Comparison of ENCODE assay signal across 25 cellular contexts in the genomic region with DNA sequence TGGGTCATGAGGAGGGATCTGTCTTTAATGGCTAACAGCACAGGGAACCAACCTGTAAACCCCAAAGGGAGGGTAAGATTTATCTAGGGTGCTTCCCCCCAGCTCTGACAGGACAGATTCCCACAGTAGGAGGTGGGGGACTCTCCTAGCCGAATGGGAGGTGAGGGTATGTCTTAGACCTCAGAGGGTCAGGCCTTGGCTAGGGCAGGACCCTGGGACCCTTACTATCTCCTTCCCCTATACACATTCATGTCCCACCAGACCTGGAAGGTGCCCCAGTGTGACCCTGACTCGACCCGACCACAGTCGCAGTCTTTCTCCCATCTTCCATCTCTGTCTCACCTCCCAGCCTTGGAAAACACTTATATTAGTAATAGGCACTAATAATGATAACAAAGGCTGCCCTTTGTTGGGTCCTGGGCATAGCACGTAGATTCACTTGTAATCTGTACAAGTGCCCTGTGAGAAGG. TPM values are rescaled to one million over a fixed set of nuclear protein-coding genes. Genes with fewer than 3 reads are reported as not detected.
A peak's percentile ranks its signal among the peaks of the same experiment; 100 is the strongest.
DNase-seq lines count a peak whose midpoint lies in the region; ATAC-seq, FAIRE-seq and TF ChIP-seq lines count a peak whose summit lies in the region.
"Had no signal": no experiment of that assay in that cellular context is flagged by ENCODE, and none has a peak within 500 bp of the region (broad histone marks: within the 10 kb centered on the region; RNA-seq: fewer than 3 reads in every experiment).

No MANE protein-coding gene starts in this region.

- no peaks in the 10 kb centered on the region for H4K20me1 ChIP-seq in IMR-90 (ENCODE audit: insufficient read depth, low read length)

- H3K4me3 ChIP-seq in IMR-90 (ENCODE audit: insufficient read depth, low read depth, low read length) (no peak overlapping the region), colonic mucosa (no peak overlapping the region), stomach (no peak overlapping the region)
- H3K4me3 ChIP-seq: coronary artery, GM23338, SJSA1 had no signal

- H2BK20ac ChIP-seq in IMR-90 (ENCODE audit: low read depth, low read length) = no peak overlapping the region

- TF ChIP-seq EP300 in stomach (IDR thresholded peaks at IDR 0.05) = no peak

- no peak overlapping the region for H3K9ac ChIP-seq in IMR-90 (ENCODE audit: low read depth, low read length)
- H3K9ac ChIP-seq in colonic mucosa (ENCODE audit: low read depth in 2 of 2, low read length in 2 of 2) = peak overlapping the region in 1 of 2 donors; percentile 90

- no peak overlapping the region for H3K56ac ChIP-seq in IMR-90 (ENCODE audit: extremely low read depth, insufficient read depth, low read length)

- H3K23ac ChIP-seq in IMR-90 (ENCODE audit: low read depth, low read length) = 0 out of 2 replicates have a peak overlapping the region, but pooled peaks have one; percentile 0

- no peak overlapping the region for H2BK15ac ChIP-seq in IMR-90 (ENCODE audit: low read depth, low read length)

- no peak overlapping the region; the same call in 1 of the 2 replicates for H3K4me2 ChIP-seq in IMR-90 (ENCODE audit: low read depth, low read length)
- H3K4me2 ChIP-seq: GM23338 had no signal

- no peak overlapping the region; the same call in 1 of the 2 replicates for H4K91ac ChIP-seq in IMR-90 (ENCODE audit: insufficient read depth, low read depth, low read length)

- in situ Hi-C loops in IMR-90 (cut with MboI; ENCODE audit: low sequenced_read_pairs) = no loop called here

- CTCF ChIA-PET in IMR-90 (lab: Yijun Ruan, JAX) = interaction anchor here (1.1 to 1.2 kb wide), 2 partner anchors 13 to 18 kb away, joined by 3 read pairs; no protein-coding TSS in a partner anchor

- no peak overlapping the region for H2AFZ ChIP-seq in IMR-90 (replicated peaks; ENCODE audit: low read length, poor library complexity)

- H3K4me3 Mint-ChIP-seq in nephron = no peak overlapping the region
- H3K4me3 Mint-ChIP-seq: CD8-positive, alpha-beta T cell; GM23338 had no signal

- 0 out of 2 replicates have a peak, but pooled peaks cover 2% of the 10 kb centered on the region for H3K9me1 ChIP-seq in IMR-90 (ENCODE audit: insufficient read depth, low read length)

- H2AK9ac ChIP-seq in IMR-90 (replicated peaks; ENCODE audit: low read depth, low read length, poor library complexity) = no peak overlapping the region

- TF ChIP-seq POLR2A in IMR-90 (IDR thresholded peaks at IDR 0.05; ENCODE audit: low read depth, low read length) (no peak), stomach (IDR thresholded peaks at IDR 0.05) (no peak)

- no peak overlapping the region for H4K8ac ChIP-seq in IMR-90 (ENCODE audit: low read depth in 2 of 2, low read length in 2 of 2)

- POLR2A ChIA-PET in IMR-90 (lab: Charles Lee; ENCODE audit: unreplicated experiment) = no interaction called here

- no peaks in the 10 kb centered on the region for H3K9me3 Mint-ChIP-seq in nephron
- H3K9me3 Mint-ChIP-seq: CD8-positive, alpha-beta T cell; GM23338 had no signal

- TF ChIP-seq RAD21 in IMR-90 (IDR thresholded peaks at IDR 0.05; ENCODE audit: low read length) = no peak

- H3K27ac Mint-ChIP-seq in nephron = peak overlapping the region in 2 of 3 experiments; percentile 38 to 76
- H3K27ac Mint-ChIP-seq: CD8-positive, alpha-beta T cell; GM23338 had no signal

- no peak overlapping the region for H2BK5ac ChIP-seq in IMR-90 (ENCODE audit: low read depth, low read length, poor library complexity, severe bottlenecking)

- no peaks in the 10 kb centered on the region for H3K36me3 Mint-ChIP-seq in nephron (ENCODE audit: low read depth)
- H3K36me3 Mint-ChIP-seq: CD8-positive, alpha-beta T cell had no signal

- ATAC-seq in IMR-90 (ENCODE audit: low read depth) = no peak
- ATAC-seq: CD8-positive, alpha-beta T cell had no signal

- H3K4ac ChIP-seq in IMR-90 (ENCODE audit: low read depth, low read length) = 0 out of 2 replicates have a peak overlapping the region, but pooled peaks have one; percentile 4

- peaks cover 15% of the 10 kb centered on the region for H3K27me3 Mint-ChIP-seq in nephron (ENCODE audit: low read depth)

- TF ChIP-seq CTCF in IMR-90 (conservative IDR thresholded peaks at IDR 0.05; ENCODE audit: low read depth, low read length) (no peak), colonic mucosa (IDR thresholded peaks at IDR 0.05) (no peak), nephron (IDR thresholded peaks at IDR 0.05; ENCODE audit: unreplicated experiment in 3 of 3) (no peak), stomach (IDR thresholded peaks at IDR 0.05) (no peak)

- no TSS peak for BruUV-seq in IMR-90 (replicated peaks; lab: Mats Ljungman, UMichigan)

- FAIRE-seq in frontal cortex (lab: Jason Lieb, UNC) = no peak
- FAIRE-seq: bronchial epithelial cell, RCC 7860, TTC549 had no signal

- no peak overlapping the region; the same call in 1 of the 2 replicates for H2AK5ac ChIP-seq in IMR-90 (ENCODE audit: low read depth, low read length)

- H3K27me3 ChIP-seq in IMR-90 (ENCODE audit: control insufficient read depth, insufficient read depth, low read length) = 0 out of 2 replicates have a peak, but pooled peaks cover 2% of the 10 kb centered on the region
- H3K27me3 ChIP-seq in colonic mucosa = no peaks in the 10 kb centered on the region
- H3K27me3 ChIP-seq in stomach = no peaks in the 10 kb centered on the region
- H3K27me3 ChIP-seq: SJSA1 had no signal

- intact Hi-C loops in IMR-90 (cut with micrococcal nuclease) (no loop called here), colonic mucosa (cut with DNase I) (no loop called here), stomach (cut with DNase I; ENCODE audit: low total_unique reads) (no loop called here), head of caudate nucleus (cut with DNase I) (no loop called here)

- no peak overlapping the region for H2BK120ac ChIP-seq in IMR-90 (ENCODE audit: low read depth, low read length)

- H3K36me3 ChIP-seq in IMR-90 (ENCODE audit: control insufficient read depth, insufficient read depth, low read length) = no peaks in the 10 kb centered on the region
- H3K36me3 ChIP-seq in colonic mucosa = no peaks in the 10 kb centered on the region
- H3K36me3 ChIP-seq in stomach = no peaks in the 10 kb centered on the region
- H3K36me3 ChIP-seq: SJSA1 had no signal

- peak overlapping the region; percentile 4; the same call in 1 of the 2 replicates for H3K18ac ChIP-seq in IMR-90 (ENCODE audit: low read depth, low read length)

- peaks cover 18% of the 10 kb centered on the region for H3K4me1 Mint-ChIP-seq in nephron

- peaks cover 26% of the 10 kb centered on the region for H3K4me1 ChIP-seq in IMR-90 (ENCODE audit: control insufficient read depth, insufficient read depth, low read length)
- H3K4me1 ChIP-seq in colonic mucosa = peaks cover 29% of the 10 kb centered on the region
- peaks cover 48 to 68% (median 59%) of the 10 kb centered on the region in 4 donors for H3K4me1 ChIP-seq in stomach

- WGBS in IMR-90 (ENCODE audit: extremely low coverage in 2 of 2, insufficient read length in 1 of 2), 2 experiments = no CpG with 5 or more reads among the region's 5 CpGs
- 73 to 89% (median 77%) methylated on average over 4 to 5 of the region's 5 CpGs for WGBS in stomach, 5 donors

- no peak overlapping the region for H4K5ac ChIP-seq in IMR-90 (ENCODE audit: low read depth, low read length)

- H3K9me3 ChIP-seq in IMR-90 (ENCODE audit: control insufficient read depth, insufficient read depth, low read length) (no peaks in the 10 kb centered on the region), colonic mucosa (no peaks in the 10 kb centered on the region), stomach (no peaks in the 10 kb centered on the region)
- H3K9me3 ChIP-seq: SJSA1 had no signal

- DNase-seq in IMR-90 = no peak
- DNase-seq in colonic mucosa = no peak
- DNase-seq in stomach = no peak
- no peak for DNase-seq in head of caudate nucleus
- no peak for DNase-seq in dedifferentiated amniotic fluid mesenchymal stem cell (ENCODE audit: extremely low spot score)
- no peak for DNase-seq in frontal cortex (ENCODE audit: low spot score in 2 of 2)
- DNase-seq in hepatic stellate cell (ENCODE audit: low spot score) = no peak
- DNase-seq: activated CD4-positive, alpha-beta T cell treated with anti-CD3 and anti-CD28 coated beads for 1 hour; activated gamma-delta T cell treated with Interleukin-2 at 50 U/mL for 16 hours; activated T-cell treated with anti-CD3 and anti-CD28 coated beads, Interleukin-2, amount 50 U/mL, for 1 hour; CD8-positive, alpha-beta T cell; DMS79; Karpas-422; NCI-H1694; NCI-H524 treated with DMSO at 0.1 percent for 48 hours; stimulated activated CD4-positive, alpha-beta T cell treated with anti-CD3 and anti-CD28 coated beads, Interleukin-12 subunit alpha, Interleukin-12 subunit beta, amount 100 ng/mL, for 4 hours; stimulated activated CD4-positive, alpha-beta T cell treated with anti-CD3 and anti-CD28 coated beads, Interleukin-4, amount 100 ng/mL, for 4 hours; stimulated activated naive CD4-positive, alpha-beta T cell treated with Interleukin-2 at 50 U/mL for 16 hours had no signal

- H3K14ac ChIP-seq in IMR-90 (replicated peaks; ENCODE audit: low read depth, low read length) = no peak overlapping the region

- H3K27ac ChIP-seq in IMR-90 (ENCODE audit: insufficient read depth, low read length) (no peak overlapping the region), colonic mucosa (peak overlapping the region; percentile 60), stomach (peak overlapping the region; percentile 22 to 84 (median 73))
- H3K27ac ChIP-seq: coronary artery, SJSA1 had no signal

- dilution Hi-C loops in IMR-90 (cut with HindIII; ENCODE audit: low sequenced_read_pairs, unreplicated experiment) = no loop called here

- H3K79me1 ChIP-seq in IMR-90 (ENCODE audit: low read depth in 1 of 2, low read length in 2 of 2) = no peaks in the 10 kb centered on the region

TF ChIP-seq in IMR-90, 13 proteins besides CTCF, POLR2A, EP300 and RAD21:
- TF ChIP-seq RCOR1 (IDR thresholded peaks at IDR 0.05; ENCODE audit: insufficient replicate concordance, low read length) = no peak
- no peak for TF ChIP-seq BHLHE40 (IDR thresholded peaks at IDR 0.05; ENCODE audit: low read depth, low read length)
- TF ChIP-seq MAFK (IDR thresholded peaks at IDR 0.05; ENCODE audit: low read depth, low read length) = no peak
- TF ChIP-seq MXI1 (IDR thresholded peaks at IDR 0.05; ENCODE audit: borderline replicate concordance, low read depth, low read length) = no peak
- TF ChIP-seq FOS (IDR thresholded peaks at IDR 0.05; ENCODE audit: low read depth, low read length) = no peak
- no peak for TF ChIP-seq RFX5 (IDR thresholded peaks at IDR 0.05; ENCODE audit: low read depth, low read length)
- TF ChIP-seq NFE2L2 (IDR thresholded peaks at IDR 0.05; ENCODE audit: low read depth, low read length) = no peak

RNA-seq across cellular contexts. Expression of a gene that starts 36.8 kb away (rescaled TPM):
- total RNA-seq in IMR-90 (2012; rRNA removed) = 156 and 190 TPM in 2 replicates
- polyA plus RNA-seq in IMR-90 (2012; rRNA removed) = 211 and 234 TPM in 2 replicates
- 69.3 and 213 TPM in 2 replicates for polyA plus RNA-seq in IMR-90 (2012; cell fraction: cytosol; rRNA removed)
- polyA plus RNA-seq in IMR-90 (2012; cell fraction: nucleus; rRNA removed; ENCODE audit: low replicate concordance) = 853 and 1,420 TPM in 2 replicates
- 100 to 1,000 TPM; 113 to 216 TPM for total RNA-seq in colonic mucosa
- total RNA-seq in stomach = 100 to 1,000 TPM; 193 to 438 (median 352) TPM
- 10 to 100 TPM; 28.6 to 87.7 (median 31.5) TPM for polyA plus RNA-seq in stomach
- 15.5 TPM for total RNA-seq in frontal cortex
